In genomic region chr6:30571085-30572077, GRCh38 we compare ENCODE assay signal across 8 cellular contexts. TPM values are rescaled to one million over a fixed set of nuclear protein-coding genes. Genes with fewer than 3 reads are reported as not detected.
DNase-seq lines count a peak whose midpoint lies in the region; TF ChIP-seq lines count a peak whose summit lies in the region.

TSS of gene ABCF1 (plus strand) at chr6:30571442. CDS start at chr6:30571488, 46 bp downstream.

- CTCF ChIA-PET in activated CD8-positive, alpha-beta memory T cell treated with anti-CD3 and anti-CD28 coated beads for 36 hours (lab: Charles Lee) = interaction anchor here (0.6 to 2.4 kb wide), 9 partner anchors 13 to 828 kb away, joined by 3 to 9 read pairs (median 4); partner anchors contain the start of gene PRR3

- POLR2A ChIA-PET in activated CD8-positive, alpha-beta memory T cell treated with anti-CD3 and anti-CD28 coated beads for 36 hours (lab: Charles Lee) = interaction anchor here (0.9 to 2.0 kb wide), 8 partner anchors 13 to 151 kb away, joined by 3 to 20 read pairs (median 4); partner anchors contain the start of genes GNL1, MRPS18B and PRR3

- DNase-seq in CMK (ENCODE audit: low read depth) = peak; percentile 92
- DNase-seq in GM20000 (ENCODE audit: low spot score) = peak; percentile 96
- DNase-seq in HT-29 (ENCODE audit: low spot score) = peak; percentile 97
- DNase-seq in NOMO-1 (lab: John Stamatoyannopoulos, UW; ENCODE audit: unreplicated experiment in 2 of 2) = peak; percentile 95 to 98
- peak; percentile 98 for DNase-seq in effector CD8-positive, alpha-beta T cell (lab: John Stamatoyannopoulos, UW)
- DNase-seq in lung microvascular endothelial cell (ENCODE audit: low read depth in 2 of 2) = peak; percentile 98 to 99
- peak; percentile 98 to 100 (median 99) for DNase-seq in stimulated activated CD4-positive, alpha-beta T cell treated with anti-CD3 and anti-CD28 coated beads, TNF-alpha, amount 100 ng/mL, for 48 hours (ENCODE audit: low read depth in 3 of 3)

- no peak for TF ChIP-seq CTCF in GM20000 (IDR thresholded peaks at IDR 0.05; ENCODE audit: extremely low read depth, missing control alignments)

RNA-seq across cellular contexts. Expression of gene ABCF1, which starts in this region (rescaled TPM):
- total RNA-seq in HT-29 (2014; rRNA removed; shearing (Covaris generic)) = 57.3 and 73.4 TPM in 2 replicates
- 100 to 1,000 TPM; 128 to 132 TPM for total RNA-seq in activated CD8-positive, alpha-beta memory T cell treated with anti-CD3 and anti-CD28 coated beads for 36 hours
- total RNA-seq in lung microvascular endothelial cell = 24.6 and 41.9 TPM in 2 replicates

Comparison
In these comparisons a context has a peak if more than half of its experiments do, and no peak if none do; other contexts are left out.
1. Peak in every context shown above with its lines: DNase-seq.